In the genomic region with DNA sequence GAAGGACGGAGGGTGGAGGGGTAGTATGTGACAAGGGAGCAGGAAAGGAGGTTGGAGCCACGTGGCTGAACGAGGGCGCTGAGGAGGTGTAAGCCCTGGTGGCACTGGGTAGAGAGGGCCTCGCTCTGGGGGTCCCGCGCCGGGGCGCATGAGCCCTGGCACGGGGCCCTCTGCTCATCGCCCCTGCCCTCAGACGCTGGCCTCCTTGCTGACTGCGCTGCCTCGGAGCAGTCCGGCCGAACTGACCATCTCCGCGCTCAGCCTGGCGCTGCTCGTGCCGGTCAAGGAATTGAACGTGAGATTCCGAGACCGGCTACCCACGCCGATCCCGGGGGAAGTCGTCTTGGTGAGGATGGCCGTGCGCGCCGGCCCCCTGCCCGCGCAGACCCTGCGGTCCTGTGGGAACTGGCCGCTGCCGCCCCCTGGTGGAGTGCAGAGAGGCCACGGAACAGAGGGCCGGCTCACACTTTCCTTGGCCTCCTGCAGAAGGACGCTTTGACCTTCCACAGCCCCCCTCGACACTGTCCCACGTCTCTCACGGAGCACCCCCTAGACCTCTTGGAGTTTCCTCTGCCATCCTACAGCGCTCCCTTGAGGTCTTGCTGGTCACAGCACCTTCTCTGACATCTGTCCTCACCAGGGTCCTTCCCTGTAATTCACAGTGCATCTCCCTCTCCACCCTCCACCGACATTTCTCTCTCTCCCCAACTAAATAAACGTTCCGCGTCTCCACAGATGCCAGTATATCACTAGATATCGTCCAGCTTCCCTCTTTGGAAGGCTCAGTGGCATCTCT, we compare ENCODE assay signal across 8 cellular contexts. TPM values are rescaled to one million over a fixed set of nuclear protein-coding genes. Genes with fewer than 3 reads are reported as not detected.
DNase-seq lines count a peak whose midpoint lies in the region; ATAC-seq, FAIRE-seq and TF ChIP-seq lines count a peak whose summit lies in the region.

No MANE protein-coding gene starts in this region.

- in situ Hi-C loops in SK-MEL-5 (cut with HindIII; ENCODE audit: low pct_unique_long_range_greater_than_20kb, low sequenced_read_pairs): no loop called here

- intact Hi-C loops in sciatic nerve (cut with DNase I): loop anchor here (5.0 kb wide), 1 partner anchor 39 kb away; no protein-coding TSS in a partner anchor

- peak overlapping the region; percentile 66 for H3K4me3 ChIP-seq in adipocyte (ENCODE audit: low read length)
- peak overlapping the region; percentile 32 to 51 for H3K4me3 ChIP-seq in right atrium auricular region

- H3K27ac ChIP-seq in right atrium auricular region: no peak overlapping the region

- H3K36me3 ChIP-seq in adipocyte (ENCODE audit: control insufficient read depth, insufficient read depth, low read length, severe bottlenecking): no peaks in the 10 kb centered on the region
- no peaks in the 10 kb centered on the region for H3K36me3 ChIP-seq in right atrium auricular region

- H3K9me3 ChIP-seq in adipocyte (ENCODE audit: control insufficient read depth, low read length): no peaks in the 10 kb centered on the region
- no peaks in the 10 kb centered on the region for H3K9me3 ChIP-seq in right atrium auricular region

- H3K9ac ChIP-seq in adipocyte (ENCODE audit: low read length): no peak overlapping the region

- FAIRE-seq in RCC 7860 (lab: Jason Lieb, UNC): no peak

- H3K27me3 ChIP-seq in adipocyte (replicated peaks; ENCODE audit: control insufficient read depth, insufficient read depth, low read length): peaks cover 76% of the 10 kb centered on the region
- peaks cover 11 to 14% of the 10 kb centered on the region in 2 donors for H3K27me3 ChIP-seq in right atrium auricular region

- peaks cover 6% of the 10 kb centered on the region for H3K4me1 ChIP-seq in adipocyte (ENCODE audit: control insufficient read depth, insufficient read depth, low read length)
- peaks cover 0 to 34% of the 10 kb centered on the region in 2 donors for H3K4me1 ChIP-seq in right atrium auricular region

- TF ChIP-seq CTCF in right atrium auricular region (IDR thresholded peaks at IDR 0.05): peak; percentile 88 to 97

- DNase-seq in Daoy (ENCODE audit: low read depth) (peak; percentile 62), SK-MEL-5 (ENCODE audit: low read depth, low spot score) (peak; percentile 58), adipocyte (ENCODE audit: low read depth) (peak; percentile 81), right atrium auricular region (ENCODE audit: low spot score) (no peak), sciatic nerve (ENCODE audit: low spot score) (peak; percentile 80), RCC 7860 (ENCODE audit: low spot score) (no peak)

- ATAC-seq in HG02763 (IDR thresholded peaks at IDR 0.05; ENCODE audit: unreplicated experiment) (peak; percentile 56), sciatic nerve (peak; percentile 80), HG02610 (IDR thresholded peaks at IDR 0.05; ENCODE audit: unreplicated experiment) (no peak)

RNA-seq across cellular contexts. Expression of a gene that starts 10.5 kb away (rescaled TPM):
- total RNA-seq in Daoy (2014; rRNA removed; shearing (Covaris generic)): 0.95 and 5.6 TPM in 2 replicates
- total RNA-seq in SK-MEL-5 (2014; rRNA removed; shearing (Covaris generic)): 13.2 and 16.3 TPM in 2 replicates
- polyA plus RNA-seq in SK-MEL-5 (2015; cell fraction: cytosol; rRNA removed): 11.1 and 18.6 TPM in 2 replicates
- 50.9 and 51.4 TPM in 2 replicates for polyA plus RNA-seq in SK-MEL-5 (2015; cell fraction: nucleus; rRNA removed)
- 10 to 100 TPM in 1 of 2 donors, 1 to 10 TPM in 1; 7.4 to 11.0 TPM for total RNA-seq in right atrium auricular region
- total RNA-seq in sciatic nerve: 61.3 TPM

RNA-seq across cellular contexts. Expression of a gene that starts 11.3 kb away (rescaled TPM):
- total RNA-seq in Daoy (2014; rRNA removed; shearing (Covaris generic)): 36.5 and 60.9 TPM in 2 replicates
- total RNA-seq in SK-MEL-5 (2014; rRNA removed; shearing (Covaris generic)): 8.3 and 11.2 TPM in 2 replicates
- polyA plus RNA-seq in SK-MEL-5 (2015; cell fraction: cytosol; rRNA removed): 29.5 and 34.1 TPM in 2 replicates
- 56.8 and 57.1 TPM in 2 replicates for polyA plus RNA-seq in SK-MEL-5 (2015; cell fraction: nucleus; rRNA removed)
- 1 to 10 TPM; 3.5 to 4.4 TPM for total RNA-seq in right atrium auricular region
- 16.6 TPM for total RNA-seq in sciatic nerve

RNA-seq across cellular contexts. Expression of a gene that starts 17.1 kb away (rescaled TPM):
- total RNA-seq in Daoy (2014; rRNA removed; shearing (Covaris generic)): 12.3 and 12.7 TPM in 2 replicates
- total RNA-seq in SK-MEL-5 (2014; rRNA removed; shearing (Covaris generic)): 13.6 and 14.1 TPM in 2 replicates
- polyA plus RNA-seq in SK-MEL-5 (2015; cell fraction: cytosol; rRNA removed): 13.9 and 19.5 TPM in 2 replicates
- 95.1 and 95.3 TPM in 2 replicates for polyA plus RNA-seq in SK-MEL-5 (2015; cell fraction: nucleus; rRNA removed)
- total RNA-seq in right atrium auricular region (10 to 100 TPM; 22.3 to 32.5 TPM), sciatic nerve (42.9 TPM)

RNA-seq across cellular contexts. Expression of a gene that starts 30.7 kb away (rescaled TPM):
- total RNA-seq in Daoy (2014; rRNA removed; shearing (Covaris generic)): 35.2 and 44.9 TPM in 2 replicates
- 48.4 and 53.2 TPM in 2 replicates for total RNA-seq in SK-MEL-5 (2014; rRNA removed; shearing (Covaris generic))
- 61.8 and 80.4 TPM in 2 replicates for polyA plus RNA-seq in SK-MEL-5 (2015; cell fraction: cytosol; rRNA removed)
- 56.3 and 58.4 TPM in 2 replicates for polyA plus RNA-seq in SK-MEL-5 (2015; cell fraction: nucleus; rRNA removed)
- total RNA-seq in right atrium auricular region: 10 to 100 TPM; 22.1 to 25.2 TPM
- total RNA-seq in sciatic nerve: 26.0 TPM

Comparison
In these comparisons a context has a peak if more than half of its experiments do, and no peak if none do; other contexts are left out.
1. DNase-seq: peak in Daoy (single experiment), SK-MEL-5 (single experiment), adipocyte (single experiment) and sciatic nerve (single experiment); none in right atrium auricular region (single experiment) and RCC 7860 (single experiment).